In genomic region chr12:3022411-3022810, GRCh38 we compare ENCODE assay signal across 1 cellular context.
A peak's percentile ranks its signal among the peaks of the same experiment; 100 is the strongest.
TF ChIP-seq lines count a peak whose summit lies in the region.

No MANE protein-coding gene starts in this region.

TF ChIP-seq in HepG2, 621 proteins besides CTCF, POLR2A, EP300 and RAD21:
- TF ChIP-seq ZBTB39 (CRISPR knock-in tag; IDR thresholded peaks at IDR 0.05) (no peak), AGO2 (optimal IDR thresholded peaks at IDR 0.05; ENCODE audit: low read depth, low read length) (peak; percentile 7), ZNF569 (CRISPR knock-in tag; IDR thresholded peaks at IDR 0.05; ENCODE audit: borderline replicate concordance) (no peak)
